ENCODE assay signal across 4 cellular contexts in genomic region chrX:7842871-7843270, GRCh38. TPM values are rescaled to one million over a fixed set of nuclear protein-coding genes. Genes with fewer than 3 reads are reported as not detected.
"Had no signal": no experiment of that assay in that cellular context is flagged by ENCODE, and none has a peak within 500 bp of the region (broad histone marks: within the 10 kb centered on the region; RNA-seq: fewer than 3 reads in every experiment).

VCX (plus strand) TSS chrX:7843171; CDS start chrX:7843204, 33 bp downstream.

RNA-seq across cellular contexts. Expression of gene VCX, which starts in this region (rescaled TPM):
- total RNA-seq: LHCN-M2, M059J, MCF 10A, NCI-H460 had no signal
